8 cellular contexts compared by ENCODE assay signal in genomic region chr1:153277852-153278251, GRCh38. TPM values are rescaled to one million over a fixed set of nuclear protein-coding genes. Genes with fewer than 3 reads are reported as not detected.
DNase-seq lines count a peak whose midpoint lies in the region; ATAC-seq and TF ChIP-seq lines count a peak whose summit lies in the region.

No MANE protein-coding gene starts in this region.

- no peaks in the 10 kb centered on the region for H3K9me2 ChIP-seq in SK-N-SH

- H3K9me3 ChIP-seq in SK-N-SH: no peaks in the 10 kb centered on the region
- H3K9me3 ChIP-seq in spleen: no peaks in the 10 kb centered on the region

- DNase-seq in NK-92 treated with Interleukin-12 subunit alpha and Interleukin-12 subunit beta, amount 100 ng/mL, for 24 hours (lab: John Stamatoyannopoulos, UW): peak; percentile 10
- DNase-seq in NK-92 (lab: John Stamatoyannopoulos, UW; ENCODE audit: unreplicated experiment) (no peak), SK-N-SH (no peak), dorsolateral prefrontal cortex (no peak), spleen (no peak), OCI-M2 (lab: John Stamatoyannopoulos, UW; ENCODE audit: unreplicated experiment) (no peak)

- CTCF ChIA-PET in SK-N-SH (lab: Yijun Ruan, JAX): no interaction called here

- TF ChIP-seq CTCF in SK-N-SH (IDR thresholded peaks at IDR 0.05): peak; percentile 49
- TF ChIP-seq CTCF in dorsolateral prefrontal cortex (IDR thresholded peaks at IDR 0.05 in 54 of 56, conservative IDR thresholded peaks at IDR 0.05 in 2 of 56; ENCODE audit: low read depth in 1 of 56, partially characterized antibody in 56 of 56): peak in 46 of 56 donors; percentile 6 to 47 (median 30)
- peak in 10 of 11 experiments; percentile 21 to 71 (median 52) for TF ChIP-seq CTCF in spleen (IDR thresholded peaks at IDR 0.05 in 8 of 11, conservative IDR thresholded peaks at IDR 0.05 in 3 of 11)

- H3F3A ChIP-seq in SK-N-SH (replicated peaks; ENCODE audit: insufficient read depth): no peaks in the 10 kb centered on the region

- no peak overlapping the region for H2AFZ ChIP-seq in SK-N-SH (ENCODE audit: low read depth)

- H4K20me1 ChIP-seq in SK-N-SH (ENCODE audit: insufficient read depth): no peaks in the 10 kb centered on the region

- peak; percentile 81 for ATAC-seq in HG02938 (IDR thresholded peaks at IDR 0.05; ENCODE audit: unreplicated experiment)
- ATAC-seq in GM21576 (IDR thresholded peaks at IDR 0.05; ENCODE audit: unreplicated experiment): no peak

- H3K9ac ChIP-seq in SK-N-SH: no peak overlapping the region

- TF ChIP-seq POLR2A in spleen (IDR thresholded peaks at IDR 0.05): no peak

- POLR2A ChIA-PET in SK-N-SH (lab: Yijun Ruan, JAX): no interaction called here

- peak; percentile 9; the same call in 1 of the 2 replicates for TF ChIP-seq RAD21 in SK-N-SH (IDR thresholded peaks at IDR 0.05; ENCODE audit: low read length)

- H3K27ac ChIP-seq in SK-N-SH (ENCODE audit: low read depth in 2 of 2, low read length in 1 of 2) (no peak overlapping the region), dorsolateral prefrontal cortex (no peak overlapping the region), spleen (no peak overlapping the region)

- H3K4me2 ChIP-seq in SK-N-SH: no peak overlapping the region

- 0% methylated on average over 2 of the region's 2 CpGs for WGBS in SK-N-SH (ENCODE audit: low lambda C conversion rate)
- WGBS in spleen, 5 donors: 11 to 37% (median 15%) methylated on average over 2 of the region's 2 CpGs

- H3K4me1 ChIP-seq in SK-N-SH (ENCODE audit: control insufficient read depth in 1 of 2, insufficient read depth in 2 of 2, low read depth in 1 of 2, low read length in 1 of 2) (no peaks in the 10 kb centered on the region), spleen (no peaks in the 10 kb centered on the region)

- intact Hi-C loops in dorsolateral prefrontal cortex (cut with DNase I): no loop called here
- intact Hi-C loops in spleen (cut with DNase I; ENCODE audit: low total_unique reads): no loop called here

- H3K79me2 ChIP-seq in SK-N-SH (ENCODE audit: insufficient read depth): no peaks in the 10 kb centered on the region

- no peak for TF ChIP-seq EP300 in SK-N-SH (IDR thresholded peaks at IDR 0.05; ENCODE audit: borderline replicate concordance in 1 of 2, low read depth in 1 of 2, low read length in 1 of 2)

- H3K36me3 ChIP-seq in SK-N-SH (replicated peaks in 1 of 2; ENCODE audit: control insufficient read depth in 1 of 2, insufficient read depth in 2 of 2, low read length in 1 of 2): no peaks in the 10 kb centered on the region
- H3K36me3 ChIP-seq in spleen: no peaks in the 10 kb centered on the region

- H3K27me3 ChIP-seq in SK-N-SH (ENCODE audit: insufficient read depth) (peaks cover 18% of the 10 kb centered on the region; the same call in 1 of the 2 replicates), dorsolateral prefrontal cortex (peaks cover 0 to 9% (median 0%) of the 10 kb centered on the region in 45 donors), spleen (replicated peaks in 1 of 7) (peaks cover 0 to 21% (median 0%) of the 10 kb centered on the region in 7 donors)

- no peak overlapping the region; a peak in 1 of 4 replicates for H3K4me3 ChIP-seq in SK-N-SH (ENCODE audit: low read depth in 2 of 2, low read length in 1 of 2)
- H3K4me3 ChIP-seq in dorsolateral prefrontal cortex: no peak overlapping the region
- no peak overlapping the region for H3K4me3 ChIP-seq in spleen

TF ChIP-seq in SK-N-SH, 30 proteins besides CTCF, POLR2A, EP300 and RAD21:
- TF ChIP-seq MAX (IDR thresholded peaks at IDR 0.05; ENCODE audit: low read depth) (no peak), NRF1 (IDR thresholded peaks at IDR 0.05; ENCODE audit: low read depth, low read length) (no peak), ZBTB33 (IDR thresholded peaks at IDR 0.05; ENCODE audit: borderline replicate concordance, low read depth) (no peak), CHD2 (IDR thresholded peaks at IDR 0.05; ENCODE audit: low read length, partially characterized antibody) (no peak), NFIC (IDR thresholded peaks at IDR 0.05; ENCODE audit: borderline replicate concordance) (no peak), EZH2phosphoT487 (IDR thresholded peaks at IDR 0.05; ENCODE audit: borderline replicate concordance, low read depth) (no peak), YY1 (IDR thresholded peaks at IDR 0.05; ENCODE audit: low read depth) (no peak), FOXM1 (IDR thresholded peaks at IDR 0.05; ENCODE audit: low read depth) (no peak), SMC3 (IDR thresholded peaks at IDR 0.05; ENCODE audit: low read depth, low read length) (no peak)

RNA-seq across cellular contexts. Expression of gene LORICRIN, which starts 18.4 kb away (rescaled TPM):
- polyA plus RNA-seq in SK-N-SH (2012; rRNA removed) (not detected in 2 replicates), spleen (under 1 TPM; 0.38 to 0.83 (median 0.53) TPM)
- not detected in 2 replicates for polyA plus RNA-seq in SK-N-SH (2012; cell fraction: cytosol; rRNA removed)
- not detected in 2 replicates for polyA plus RNA-seq in SK-N-SH (2012; cell fraction: nucleus; rRNA removed)
- total RNA-seq in dorsolateral prefrontal cortex (1 to 10 TPM in 1 of 120 experiments, under 1 TPM in 23, not detected in 96; 0.30 to 1.4 (median 0.50) TPM), spleen (not detected)

RNA-seq across cellular contexts. Expression of gene PGLYRP3, which starts 34.9 kb away (rescaled TPM):
- polyA plus RNA-seq in SK-N-SH (2012; rRNA removed): not detected in 2 replicates
- polyA plus RNA-seq in SK-N-SH (2012; cell fraction: cytosol; rRNA removed): not detected in 2 replicates
- polyA plus RNA-seq in SK-N-SH (2012; cell fraction: nucleus; rRNA removed): not detected in 2 replicates
- not detected for total RNA-seq in dorsolateral prefrontal cortex
- total RNA-seq in spleen: not detected
- not detected for polyA plus RNA-seq in spleen
